In the genomic region with DNA sequence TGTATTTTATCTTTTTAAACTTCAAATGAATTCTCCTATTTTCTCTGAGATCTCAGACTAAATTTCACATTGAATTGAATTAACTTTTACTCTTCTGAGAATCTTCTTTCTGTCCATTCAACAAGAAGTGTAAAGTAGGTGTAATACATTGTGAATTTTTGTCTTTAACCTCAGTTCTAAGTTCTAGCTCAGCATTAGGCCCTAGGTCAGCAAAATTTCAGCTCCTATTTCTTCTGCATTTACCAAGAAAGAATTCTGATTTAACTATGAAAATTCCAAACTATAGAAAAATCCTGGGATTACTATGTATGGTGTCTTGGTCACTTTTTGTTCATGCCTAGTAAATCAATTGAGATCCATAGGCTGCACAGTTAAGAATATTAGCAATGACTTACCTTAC, we compare ENCODE assay signal across 1 cellular context.
TF ChIP-seq lines count a peak whose summit lies in the region.

No MANE protein-coding gene starts in this region.

TF ChIP-seq in SK-N-SH, 30 proteins besides CTCF, POLR2A, EP300 and RAD21 (continued from another document):
- TF ChIP-seq, protein P1, sequence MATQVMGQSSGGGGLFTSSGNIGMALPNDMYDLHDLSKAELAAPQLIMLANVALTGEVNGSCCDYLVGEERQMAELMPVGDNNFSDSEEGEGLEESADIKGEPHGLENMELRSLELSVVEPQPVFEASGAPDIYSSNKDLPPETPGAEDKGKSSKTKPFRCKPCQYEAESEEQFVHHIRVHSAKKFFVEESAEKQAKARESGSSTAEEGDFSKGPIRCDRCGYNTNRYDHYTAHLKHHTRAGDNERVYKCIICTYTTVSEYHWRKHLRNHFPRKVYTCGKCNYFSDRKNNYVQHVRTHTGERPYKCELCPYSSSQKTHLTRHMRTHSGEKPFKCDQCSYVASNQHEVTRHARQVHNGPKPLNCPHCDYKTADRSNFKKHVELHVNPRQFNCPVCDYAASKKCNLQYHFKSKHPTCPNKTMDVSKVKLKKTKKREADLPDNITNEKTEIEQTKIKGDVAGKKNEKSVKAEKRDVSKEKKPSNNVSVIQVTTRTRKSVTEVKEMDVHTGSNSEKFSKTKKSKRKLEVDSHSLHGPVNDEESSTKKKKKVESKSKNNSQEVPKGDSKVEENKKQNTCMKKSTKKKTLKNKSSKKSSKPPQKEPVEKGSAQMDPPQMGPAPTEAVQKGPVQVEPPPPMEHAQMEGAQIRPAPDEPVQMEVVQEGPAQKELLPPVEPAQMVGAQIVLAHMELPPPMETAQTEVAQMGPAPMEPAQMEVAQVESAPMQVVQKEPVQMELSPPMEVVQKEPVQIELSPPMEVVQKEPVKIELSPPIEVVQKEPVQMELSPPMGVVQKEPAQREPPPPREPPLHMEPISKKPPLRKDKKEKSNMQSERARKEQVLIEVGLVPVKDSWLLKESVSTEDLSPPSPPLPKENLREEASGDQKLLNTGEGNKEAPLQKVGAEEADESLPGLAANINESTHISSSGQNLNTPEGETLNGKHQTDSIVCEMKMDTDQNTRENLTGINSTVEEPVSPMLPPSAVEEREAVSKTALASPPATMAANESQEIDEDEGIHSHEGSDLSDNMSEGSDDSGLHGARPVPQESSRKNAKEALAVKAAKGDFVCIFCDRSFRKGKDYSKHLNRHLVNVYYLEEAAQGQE (IDR thresholded peaks at IDR 0.05; ENCODE audit: low read depth, low read length), result no peak
- no peak for TF ChIP-seq EZH2phosphoT487 (IDR thresholded peaks at IDR 0.05; ENCODE audit: borderline replicate concordance, low read depth)
- TF ChIP-seq NFIC (IDR thresholded peaks at IDR 0.05; ENCODE audit: borderline replicate concordance), result no peak
- no peak for TF ChIP-seq POLR2AphosphoS5 (IDR thresholded peaks at IDR 0.05; ENCODE audit: low read depth, low read length)
- no peak for TF ChIP-seq YY1 (IDR thresholded peaks at IDR 0.05; ENCODE audit: low read depth)
TF ChIP-seq in SK-N-SH: peak in this region for 0.
